Comparison of ENCODE assay signal across 19 cellular contexts in the genomic region with DNA sequence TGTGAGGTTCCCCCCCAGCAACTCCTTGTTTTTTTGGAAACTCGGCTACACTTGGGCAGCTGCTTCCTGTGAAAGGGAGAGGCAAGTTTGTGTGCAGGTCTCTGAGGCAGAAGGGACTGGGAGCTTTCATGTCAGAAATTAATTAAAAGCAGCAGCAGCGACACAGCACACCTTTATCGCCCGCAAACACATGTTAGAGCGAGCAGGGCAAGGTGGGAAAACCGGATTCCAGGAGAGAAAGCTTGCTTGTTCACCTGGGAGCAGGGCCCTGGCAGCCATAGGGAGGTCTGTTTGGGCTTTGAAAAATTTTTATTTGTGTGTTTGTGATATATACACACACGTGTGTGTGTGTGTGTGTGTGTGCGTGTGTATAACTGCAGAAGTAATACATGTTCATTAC.
"Had no signal": no experiment of that assay in that cellular context is flagged by ENCODE, and none has a peak within 500 bp of the region (broad histone marks: within the 10 kb centered on the region; RNA-seq: fewer than 3 reads in every experiment).

No MANE protein-coding gene starts in this region.

- H3K27ac Mint-ChIP-seq: activated T-helper 1 cell treated with anti-CD3 and anti-CD28 coated beads, Interleukin-12 subunit alpha, Interleukin-12 subunit beta, Interleukin-2, Interleukin-4 antibody, amounts not matched to agents 30 ng/mL and 10 ng/mL and 1 ng/mL, durations not matched to agents 14 hours and 24 hours and 36 hours; naive thymus-derived CD8-positive, alpha-beta T cell had no signal

- H3K9me3 ChIP-seq: adrenal gland, neutrophil, tibial artery, vagina had no signal

- ATAC-seq: activated CD4-positive, CD25-positive, alpha-beta regulatory T cell treated with anti-CD3 and anti-CD28 coated beads, Interleukin-2, amount 50 U/mL, for 24 hours; activated naive CD4-positive, alpha-beta T cell treated with anti-CD3 and anti-CD28 coated beads, Interleukin-2, amount 50 U/mL, for 72 hours; naive thymus-derived CD8-positive, alpha-beta T cell; stimulated activated naive CD8-positive, alpha-beta T cell treated with anti-CD3 and anti-CD28 coated beads, Interleukin-15, Interleukin-2, amounts not matched to agents 100 U/mL and 50 U/mL, for 24 hours had no signal

- FAIRE-seq: astrocyte, frontal cortex had no signal

- H3K27ac ChIP-seq: adrenal gland, cardiac muscle cell, neutrophil, tibial artery, vagina had no signal

- H3K36me3 Mint-ChIP-seq: activated naive CD4-positive, alpha-beta T cell treated with anti-CD3 and anti-CD28 coated beads, Interleukin-2, amount 50 U/mL, for 72 hours; naive thymus-derived CD8-positive, alpha-beta T cell had no signal

- H3K9me3 Mint-ChIP-seq: activated naive CD4-positive, alpha-beta T cell treated with anti-CD3 and anti-CD28 coated beads, Interleukin-2, amount 50 U/mL, for 72 hours; activated T-helper 1 cell treated with anti-CD3 and anti-CD28 coated beads, Interleukin-12 subunit alpha, Interleukin-12 subunit beta, Interleukin-2, Interleukin-4 antibody, amounts not matched to agents 30 ng/mL and 10 ng/mL and 1 ng/mL, durations not matched to agents 14 hours and 24 hours and 36 hours; naive thymus-derived CD8-positive, alpha-beta T cell had no signal

- H3K4me1 Mint-ChIP-seq: naive thymus-derived CD8-positive, alpha-beta T cell had no signal

- H3K27me3 ChIP-seq: tibial artery, vagina had no signal

- DNase-seq: activated gamma-delta T cell treated with Interleukin-2 at 50 U/mL for 16 hours; adrenal gland; erythroblast; hypothalamus; naive thymus-derived CD8-positive, alpha-beta T cell; stimulated activated CD4-positive, alpha-beta T cell treated with anti-CD3 and anti-CD28 coated beads, Interleukin-12 subunit alpha, Interleukin-12 subunit beta, amount 100 ng/mL, for 4 hours; stimulated activated CD4-positive, alpha-beta T cell treated with anti-CD3 and anti-CD28 coated beads, Interleukin-1b, Interleukin-23, amount 100 ng/mL, for 48 hours; stimulated activated naive CD8-positive, alpha-beta T cell treated with anti-CD3 and anti-CD28 coated beads, Interleukin-15, Interleukin-2, amounts not matched to agents 100 U/mL and 50 U/mL, for 24 hours; substantia nigra; T1000; tibial artery had no signal

- H3K4me3 ChIP-seq: adrenal gland, cardiac muscle cell, tibial artery, vagina had no signal

- H3K4me1 ChIP-seq: adrenal gland, vagina had no signal

- H3K4me3 Mint-ChIP-seq: activated T-helper 1 cell treated with anti-CD3 and anti-CD28 coated beads, Interleukin-12 subunit alpha, Interleukin-12 subunit beta, Interleukin-2, Interleukin-4 antibody, amounts not matched to agents 30 ng/mL and 10 ng/mL and 1 ng/mL, durations not matched to agents 14 hours and 24 hours and 36 hours; naive thymus-derived CD8-positive, alpha-beta T cell had no signal

- H3K36me3 ChIP-seq: adrenal gland, cardiac muscle cell, neutrophil, tibial artery, vagina had no signal
